Comparison of ENCODE assay signal across 1 cellular context in the genomic region with DNA sequence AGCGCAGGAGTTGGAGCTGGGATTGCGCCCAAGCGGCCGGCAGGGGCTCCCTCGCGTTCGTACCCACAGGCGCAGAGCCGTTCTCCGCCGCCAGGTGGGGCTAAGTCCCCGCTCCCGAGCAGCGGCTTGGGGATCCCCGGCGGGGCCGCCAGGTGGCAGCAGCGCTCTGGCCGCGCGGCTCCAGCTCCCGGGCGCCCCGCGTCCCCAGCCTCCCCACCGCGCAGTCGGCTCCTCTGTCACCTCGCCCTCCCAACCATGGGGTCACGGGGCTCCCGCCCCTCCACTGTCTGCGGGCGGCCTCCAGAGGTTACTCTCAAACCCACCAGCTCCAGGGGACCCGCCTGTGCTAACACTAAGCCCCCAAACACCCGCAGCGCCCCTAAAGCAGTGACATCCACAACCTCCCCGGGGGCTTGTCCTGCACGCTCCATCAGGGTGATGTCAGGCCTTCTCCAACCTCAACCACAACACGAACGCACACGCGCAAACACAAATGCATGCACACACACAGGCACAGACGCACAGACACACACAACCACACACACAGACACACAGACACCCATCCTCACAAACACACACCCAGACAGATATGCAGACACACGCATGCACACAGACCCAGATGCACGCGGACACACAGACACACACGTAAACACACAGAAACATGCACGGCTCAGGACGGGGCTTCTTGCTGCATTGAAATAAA.
TF ChIP-seq lines count a peak whose summit lies in the region.

No MANE protein-coding gene starts in this region.

TF ChIP-seq in HEK293, 187 proteins besides CTCF, POLR2A, EP300 and RAD21 (continued from another document and continues in another):
- TF ChIP-seq, protein P1, sequence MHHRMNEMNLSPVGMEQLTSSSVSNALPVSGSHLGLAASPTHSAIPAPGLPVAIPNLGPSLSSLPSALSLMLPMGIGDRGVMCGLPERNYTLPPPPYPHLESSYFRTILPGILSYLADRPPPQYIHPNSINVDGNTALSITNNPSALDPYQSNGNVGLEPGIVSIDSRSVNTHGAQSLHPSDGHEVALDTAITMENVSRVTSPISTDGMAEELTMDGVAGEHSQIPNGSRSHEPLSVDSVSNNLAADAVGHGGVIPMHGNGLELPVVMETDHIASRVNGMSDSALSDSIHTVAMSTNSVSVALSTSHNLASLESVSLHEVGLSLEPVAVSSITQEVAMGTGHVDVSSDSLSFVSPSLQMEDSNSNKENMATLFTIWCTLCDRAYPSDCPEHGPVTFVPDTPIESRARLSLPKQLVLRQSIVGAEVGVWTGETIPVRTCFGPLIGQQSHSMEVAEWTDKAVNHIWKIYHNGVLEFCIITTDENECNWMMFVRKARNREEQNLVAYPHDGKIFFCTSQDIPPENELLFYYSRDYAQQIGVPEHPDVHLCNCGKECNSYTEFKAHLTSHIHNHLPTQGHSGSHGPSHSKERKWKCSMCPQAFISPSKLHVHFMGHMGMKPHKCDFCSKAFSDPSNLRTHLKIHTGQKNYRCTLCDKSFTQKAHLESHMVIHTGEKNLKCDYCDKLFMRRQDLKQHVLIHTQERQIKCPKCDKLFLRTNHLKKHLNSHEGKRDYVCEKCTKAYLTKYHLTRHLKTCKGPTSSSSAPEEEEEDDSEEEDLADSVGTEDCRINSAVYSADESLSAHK (tag by site-specific recombination; IDR thresholded peaks at IDR 0.05), result peak; percentile 49; the same call in 1 of the 2 replicates
- TF ChIP-seq, protein P2, sequence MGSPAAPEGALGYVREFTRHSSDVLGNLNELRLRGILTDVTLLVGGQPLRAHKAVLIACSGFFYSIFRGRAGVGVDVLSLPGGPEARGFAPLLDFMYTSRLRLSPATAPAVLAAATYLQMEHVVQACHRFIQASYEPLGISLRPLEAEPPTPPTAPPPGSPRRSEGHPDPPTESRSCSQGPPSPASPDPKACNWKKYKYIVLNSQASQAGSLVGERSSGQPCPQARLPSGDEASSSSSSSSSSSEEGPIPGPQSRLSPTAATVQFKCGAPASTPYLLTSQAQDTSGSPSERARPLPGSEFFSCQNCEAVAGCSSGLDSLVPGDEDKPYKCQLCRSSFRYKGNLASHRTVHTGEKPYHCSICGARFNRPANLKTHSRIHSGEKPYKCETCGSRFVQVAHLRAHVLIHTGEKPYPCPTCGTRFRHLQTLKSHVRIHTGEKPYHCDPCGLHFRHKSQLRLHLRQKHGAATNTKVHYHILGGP (tag by site-specific recombination; IDR thresholded peaks at IDR 0.05), result 0 out of 2 replicates have a peak, but pooled peaks have one; percentile 27
- no peak for TF ChIP-seq ZNF211 (tag by site-specific recombination; IDR thresholded peaks at IDR 0.05; ENCODE audit: low read depth)
- TF ChIP-seq ZNF423 (tag by site-specific recombination; IDR thresholded peaks at IDR 0.05), result peak; percentile 65; the same call in 1 of the 2 replicates
- no peak for TF ChIP-seq ZNF530 (tag by site-specific recombination; IDR thresholded peaks at IDR 0.05; ENCODE audit: low read depth)
- no peak for TF ChIP-seq ZNF571 (tag by site-specific recombination; IDR thresholded peaks at IDR 0.05)
- no peak for TF ChIP-seq ZNF132 (tag by site-specific recombination; IDR thresholded peaks at IDR 0.05; ENCODE audit: borderline replicate concordance)
- TF ChIP-seq, protein P3, sequence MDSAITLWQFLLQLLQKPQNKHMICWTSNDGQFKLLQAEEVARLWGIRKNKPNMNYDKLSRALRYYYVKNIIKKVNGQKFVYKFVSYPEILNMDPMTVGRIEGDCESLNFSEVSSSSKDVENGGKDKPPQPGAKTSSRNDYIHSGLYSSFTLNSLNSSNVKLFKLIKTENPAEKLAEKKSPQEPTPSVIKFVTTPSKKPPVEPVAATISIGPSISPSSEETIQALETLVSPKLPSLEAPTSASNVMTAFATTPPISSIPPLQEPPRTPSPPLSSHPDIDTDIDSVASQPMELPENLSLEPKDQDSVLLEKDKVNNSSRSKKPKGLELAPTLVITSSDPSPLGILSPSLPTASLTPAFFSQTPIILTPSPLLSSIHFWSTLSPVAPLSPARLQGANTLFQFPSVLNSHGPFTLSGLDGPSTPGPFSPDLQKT (IDR thresholded peaks at IDR 0.05; ENCODE audit: borderline replicate concordance, low read depth, low read length), result no peak
- TF ChIP-seq, protein P4, sequence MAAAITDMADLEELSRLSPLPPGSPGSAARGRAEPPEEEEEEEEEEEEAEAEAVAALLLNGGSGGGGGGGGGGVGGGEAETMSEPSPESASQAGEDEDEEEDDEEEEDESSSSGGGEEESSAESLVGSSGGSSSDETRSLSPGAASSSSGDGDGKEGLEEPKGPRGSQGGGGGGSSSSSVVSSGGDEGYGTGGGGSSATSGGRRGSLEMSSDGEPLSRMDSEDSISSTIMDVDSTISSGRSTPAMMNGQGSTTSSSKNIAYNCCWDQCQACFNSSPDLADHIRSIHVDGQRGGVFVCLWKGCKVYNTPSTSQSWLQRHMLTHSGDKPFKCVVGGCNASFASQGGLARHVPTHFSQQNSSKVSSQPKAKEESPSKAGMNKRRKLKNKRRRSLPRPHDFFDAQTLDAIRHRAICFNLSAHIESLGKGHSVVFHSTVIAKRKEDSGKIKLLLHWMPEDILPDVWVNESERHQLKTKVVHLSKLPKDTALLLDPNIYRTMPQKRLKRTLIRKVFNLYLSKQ (tag by site-specific recombination; IDR thresholded peaks at IDR 0.05; ENCODE audit: borderline replicate concordance), result no peak
- no peak for TF ChIP-seq ZNF37A (tag by site-specific recombination; IDR thresholded peaks at IDR 0.05)
- TF ChIP-seq ZNF626 (tag by site-specific recombination; IDR thresholded peaks at IDR 0.05), result no peak
- no peak for TF ChIP-seq ZNF785 (tag by site-specific recombination; IDR thresholded peaks at IDR 0.05)
- TF ChIP-seq, protein P5, sequence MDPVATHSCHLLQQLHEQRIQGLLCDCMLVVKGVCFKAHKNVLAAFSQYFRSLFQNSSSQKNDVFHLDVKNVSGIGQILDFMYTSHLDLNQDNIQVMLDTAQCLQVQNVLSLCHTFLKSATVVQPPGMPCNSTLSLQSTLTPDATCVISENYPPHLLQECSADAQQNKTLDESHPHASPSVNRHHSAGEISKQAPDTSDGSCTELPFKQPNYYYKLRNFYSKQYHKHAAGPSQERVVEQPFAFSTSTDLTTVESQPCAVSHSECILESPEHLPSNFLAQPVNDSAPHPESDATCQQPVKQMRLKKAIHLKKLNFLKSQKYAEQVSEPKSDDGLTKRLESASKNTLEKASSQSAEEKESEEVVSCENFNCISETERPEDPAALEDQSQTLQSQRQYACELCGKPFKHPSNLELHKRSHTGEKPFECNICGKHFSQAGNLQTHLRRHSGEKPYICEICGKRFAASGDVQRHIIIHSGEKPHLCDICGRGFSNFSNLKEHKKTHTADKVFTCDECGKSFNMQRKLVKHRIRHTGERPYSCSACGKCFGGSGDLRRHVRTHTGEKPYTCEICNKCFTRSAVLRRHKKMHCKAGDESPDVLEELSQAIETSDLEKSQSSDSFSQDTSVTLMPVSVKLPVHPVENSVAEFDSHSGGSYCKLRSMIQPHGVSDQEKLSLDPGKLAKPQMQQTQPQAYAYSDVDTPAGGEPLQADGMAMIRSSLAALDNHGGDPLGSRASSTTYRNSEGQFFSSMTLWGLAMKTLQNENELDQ (tag by site-specific recombination; IDR thresholded peaks at IDR 0.05; ENCODE audit: low read depth), result no peak
- TF ChIP-seq GLI2 (tag by site-specific recombination; IDR thresholded peaks at IDR 0.05; ENCODE audit: borderline replicate concordance, low read depth), result no peak; the same call in 1 of the 2 replicates
- no peak; the same call in 1 of the 2 replicates for TF ChIP-seq ZNF660 (tag by site-specific recombination; IDR thresholded peaks at IDR 0.05)
- TF ChIP-seq BCL11B (tag by site-specific recombination; IDR thresholded peaks at IDR 0.05; ENCODE audit: low read depth), result peak; percentile 35; the same call in 1 of the 2 replicates
- TF ChIP-seq ZNF654 (tag by site-specific recombination; IDR thresholded peaks at IDR 0.05; ENCODE audit: low read depth), result peak; percentile 96
- no peak for TF ChIP-seq ZNF23 (tag by site-specific recombination; IDR thresholded peaks at IDR 0.05; ENCODE audit: borderline replicate concordance)
- no peak for TF ChIP-seq SCRT1 (tag by site-specific recombination; IDR thresholded peaks at IDR 0.05; ENCODE audit: borderline replicate concordance)
- TF ChIP-seq ZNF24 (tag by site-specific recombination; IDR thresholded peaks at IDR 0.05), result peak; percentile 87
- 0 out of 2 replicates have a peak, but pooled peaks have one; percentile 15 for TF ChIP-seq OVOL3 (tag by site-specific recombination; IDR thresholded peaks at IDR 0.05)
- TF ChIP-seq ZNF596 (tag by site-specific recombination; IDR thresholded peaks at IDR 0.05), result peak; percentile 62; the same call in 1 of the 2 replicates
- TF ChIP-seq, protein P6, sequence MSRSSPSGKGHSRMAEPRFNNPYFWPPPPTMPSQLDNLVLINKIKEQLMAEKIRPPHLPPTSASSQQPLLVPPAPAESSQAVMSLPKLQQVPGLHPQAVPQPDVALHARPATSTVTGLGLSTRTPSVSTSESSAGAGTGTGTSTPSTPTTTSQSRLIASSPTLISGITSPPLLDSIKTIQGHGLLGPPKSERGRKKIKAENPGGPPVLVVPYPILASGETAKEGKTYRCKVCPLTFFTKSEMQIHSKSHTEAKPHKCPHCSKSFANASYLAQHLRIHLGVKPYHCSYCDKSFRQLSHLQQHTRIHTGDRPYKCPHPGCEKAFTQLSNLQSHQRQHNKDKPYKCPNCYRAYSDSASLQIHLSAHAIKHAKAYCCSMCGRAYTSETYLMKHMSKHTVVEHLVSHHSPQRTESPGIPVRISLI (tag by site-specific recombination; IDR thresholded peaks at IDR 0.05), result no peak; the same call in 1 of the 2 replicates
- peak; percentile 46; the same call in 1 of the 2 replicates for TF ChIP-seq ZFP37 (tag by site-specific recombination; IDR thresholded peaks at IDR 0.05)
- no peak for TF ChIP-seq ZNF792 (tag by site-specific recombination; IDR thresholded peaks at IDR 0.05)
- TF ChIP-seq ZNF558 (tag by site-specific recombination; IDR thresholded peaks at IDR 0.05), result no peak; the same call in 1 of the 2 replicates
- TF ChIP-seq FEZF1 (tag by site-specific recombination; IDR thresholded peaks at IDR 0.05), result no peak
- TF ChIP-seq ZNF670 (tag by site-specific recombination; IDR thresholded peaks at IDR 0.05; ENCODE audit: low read depth), result no peak
- TF ChIP-seq ZNF121 (tag by site-specific recombination; IDR thresholded peaks at IDR 0.05), result peak; percentile 45; the same call in 1 of the 2 replicates
- TF ChIP-seq, protein P7, sequence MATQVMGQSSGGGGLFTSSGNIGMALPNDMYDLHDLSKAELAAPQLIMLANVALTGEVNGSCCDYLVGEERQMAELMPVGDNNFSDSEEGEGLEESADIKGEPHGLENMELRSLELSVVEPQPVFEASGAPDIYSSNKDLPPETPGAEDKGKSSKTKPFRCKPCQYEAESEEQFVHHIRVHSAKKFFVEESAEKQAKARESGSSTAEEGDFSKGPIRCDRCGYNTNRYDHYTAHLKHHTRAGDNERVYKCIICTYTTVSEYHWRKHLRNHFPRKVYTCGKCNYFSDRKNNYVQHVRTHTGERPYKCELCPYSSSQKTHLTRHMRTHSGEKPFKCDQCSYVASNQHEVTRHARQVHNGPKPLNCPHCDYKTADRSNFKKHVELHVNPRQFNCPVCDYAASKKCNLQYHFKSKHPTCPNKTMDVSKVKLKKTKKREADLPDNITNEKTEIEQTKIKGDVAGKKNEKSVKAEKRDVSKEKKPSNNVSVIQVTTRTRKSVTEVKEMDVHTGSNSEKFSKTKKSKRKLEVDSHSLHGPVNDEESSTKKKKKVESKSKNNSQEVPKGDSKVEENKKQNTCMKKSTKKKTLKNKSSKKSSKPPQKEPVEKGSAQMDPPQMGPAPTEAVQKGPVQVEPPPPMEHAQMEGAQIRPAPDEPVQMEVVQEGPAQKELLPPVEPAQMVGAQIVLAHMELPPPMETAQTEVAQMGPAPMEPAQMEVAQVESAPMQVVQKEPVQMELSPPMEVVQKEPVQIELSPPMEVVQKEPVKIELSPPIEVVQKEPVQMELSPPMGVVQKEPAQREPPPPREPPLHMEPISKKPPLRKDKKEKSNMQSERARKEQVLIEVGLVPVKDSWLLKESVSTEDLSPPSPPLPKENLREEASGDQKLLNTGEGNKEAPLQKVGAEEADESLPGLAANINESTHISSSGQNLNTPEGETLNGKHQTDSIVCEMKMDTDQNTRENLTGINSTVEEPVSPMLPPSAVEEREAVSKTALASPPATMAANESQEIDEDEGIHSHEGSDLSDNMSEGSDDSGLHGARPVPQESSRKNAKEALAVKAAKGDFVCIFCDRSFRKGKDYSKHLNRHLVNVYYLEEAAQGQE (tag by site-specific recombination; IDR thresholded peaks at IDR 0.05), result peak; percentile 73
- no peak for TF ChIP-seq GFI1B (tag by site-specific recombination; IDR thresholded peaks at IDR 0.05)
- peak; percentile 12 for TF ChIP-seq ZBTB48 (tag by site-specific recombination; IDR thresholded peaks at IDR 0.05)
- no peak; the same call in 1 of the 2 replicates for TF ChIP-seq ZNF10 (tag by site-specific recombination; IDR thresholded peaks at IDR 0.05)
- TF ChIP-seq TRIM28 (IDR thresholded peaks at IDR 0.05; ENCODE audit: borderline replicate concordance, low read length), result no peak
- TF ChIP-seq ZNF843 (tag by site-specific recombination; IDR thresholded peaks at IDR 0.05), result peak; percentile 58
- TF ChIP-seq ZNF223 (tag by site-specific recombination; IDR thresholded peaks at IDR 0.05), result no peak
- TF ChIP-seq, protein P8, sequence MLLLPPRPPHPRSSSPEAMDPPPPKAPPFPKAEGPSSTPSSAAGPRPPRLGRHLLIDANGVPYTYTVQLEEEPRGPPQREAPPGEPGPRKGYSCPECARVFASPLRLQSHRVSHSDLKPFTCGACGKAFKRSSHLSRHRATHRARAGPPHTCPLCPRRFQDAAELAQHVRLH (tag by site-specific recombination; IDR thresholded peaks at IDR 0.05), result no peak; the same call in 1 of the 2 replicates
- TF ChIP-seq WT1 (tag by site-specific recombination; IDR thresholded peaks at IDR 0.05), result peak; percentile 33; the same call in 1 of the 2 replicates
- TF ChIP-seq, protein P9, sequence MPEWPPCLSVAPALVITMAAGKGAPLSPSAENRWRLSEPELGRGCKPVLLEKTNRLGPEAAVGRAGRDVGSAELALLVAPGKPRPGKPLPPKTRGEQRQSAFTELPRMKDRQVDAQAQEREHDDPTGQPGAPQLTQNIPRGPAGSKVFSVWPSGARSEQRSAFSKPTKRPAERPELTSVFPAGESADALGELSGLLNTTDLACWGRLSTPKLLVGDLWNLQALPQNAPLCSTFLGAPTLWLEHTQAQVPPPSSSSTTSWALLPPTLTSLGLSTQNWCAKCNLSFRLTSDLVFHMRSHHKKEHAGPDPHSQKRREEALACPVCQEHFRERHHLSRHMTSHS (tag by site-specific recombination; IDR thresholded peaks at IDR 0.05), result no peak; the same call in 1 of the 2 replicates
- TF ChIP-seq HOXD13 (CRISPR knock-in tag; IDR thresholded peaks at IDR 0.05; ENCODE audit: borderline replicate concordance), result no peak
- TF ChIP-seq, protein P10, sequence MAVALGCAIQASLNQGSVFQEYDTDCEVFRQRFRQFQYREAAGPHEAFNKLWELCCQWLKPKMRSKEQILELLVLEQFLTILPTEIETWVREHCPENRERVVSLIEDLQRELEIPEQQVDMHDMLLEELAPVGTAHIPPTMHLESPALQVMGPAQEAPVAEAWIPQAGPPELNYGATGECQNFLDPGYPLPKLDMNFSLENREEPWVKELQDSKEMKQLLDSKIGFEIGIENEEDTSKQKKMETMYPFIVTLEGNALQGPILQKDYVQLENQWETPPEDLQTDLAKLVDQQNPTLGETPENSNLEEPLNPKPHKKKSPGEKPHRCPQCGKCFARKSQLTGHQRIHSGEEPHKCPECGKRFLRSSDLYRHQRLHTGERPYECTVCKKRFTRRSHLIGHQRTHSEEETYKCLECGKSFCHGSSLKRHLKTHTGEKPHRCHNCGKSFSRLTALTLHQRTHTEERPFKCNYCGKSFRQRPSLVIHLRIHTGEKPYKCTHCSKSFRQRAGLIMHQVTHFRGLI (tag by site-specific recombination; IDR thresholded peaks at IDR 0.05), result 0 out of 2 replicates have a peak, but pooled peaks have one; percentile 54
- TF ChIP-seq ZNF19 (tag by site-specific recombination; IDR thresholded peaks at IDR 0.05; ENCODE audit: low read depth), result no peak
- TF ChIP-seq ZBTB17 (tag by site-specific recombination; IDR thresholded peaks at IDR 0.05), result peak; percentile 69
- peak; percentile 81 for TF ChIP-seq KLF16 (tag by site-specific recombination; IDR thresholded peaks at IDR 0.05)
